In genomic region chr2:84881581-84882414, GRCh38 we compare ENCODE assay signal across 8 cellular contexts. TPM values are rescaled to one million over a fixed set of nuclear protein-coding genes. Genes with fewer than 3 reads are reported as not detected.
A peak's percentile ranks its signal among the peaks of the same experiment; 100 is the strongest.
DNase-seq lines count a peak whose midpoint lies in the region; ATAC-seq and TF ChIP-seq lines count a peak whose summit lies in the region.

No MANE protein-coding gene starts in this region.

- DNase-seq in COLO829 (ENCODE audit: low spot score) (peak; percentile 56), HK-2 (ENCODE audit: unreplicated experiment) (peak; percentile 79), activated T-cell treated with anti-CD3 and anti-CD28 coated beads for 48 hours (ENCODE audit: low read depth) (peak; percentile 84), esophagus muscularis mucosa (ENCODE audit: extremely low spot score) (no peak)
- peak; percentile 77 for DNase-seq in stimulated activated CD8-positive, alpha-beta memory T cell treated with anti-CD3 and anti-CD28 coated beads, Interleukin-7, amount 100 ng/mL, for 24 hours (ENCODE audit: low read depth)

- peak overlapping the region; percentile 61 for H3K4me3 ChIP-seq in OCI-LY1 (ENCODE audit: low read depth, low read length, poor library complexity, severe bottlenecking)
- H3K4me3 ChIP-seq in esophagus muscularis mucosa, result peak overlapping the region; percentile 53 to 60 (median 56)
- H3K4me3 ChIP-seq in muscle layer of duodenum (ENCODE audit: low read depth in 1 of 2, low read length in 2 of 2), result peak overlapping the region; percentile 71 to 72

- no peak for TF ChIP-seq EP300 in esophagus muscularis mucosa (IDR thresholded peaks at IDR 0.05)

- no peaks in the 10 kb centered on the region for H3F3A ChIP-seq in OCI-LY1 (ENCODE audit: insufficient read depth, low read length)

- H3K27me3 ChIP-seq in OCI-LY1 (ENCODE audit: insufficient read depth, low read length), result peaks cover 8% of the 10 kb centered on the region; the same call in 1 of the 2 replicates
- H3K27me3 ChIP-seq in esophagus muscularis mucosa, result peaks cover 0 to 60% (median 22%) of the 10 kb centered on the region in 4 donors
- H3K27me3 ChIP-seq in muscle layer of duodenum (ENCODE audit: low read depth, low read length), result peaks cover 10% of the 10 kb centered on the region

- H3K27ac ChIP-seq in OCI-LY1 (ENCODE audit: low read depth, low read length, poor library complexity, severe bottlenecking) (no peak overlapping the region), esophagus muscularis mucosa (replicated peaks in 1 of 4) (peak overlapping the region in 1 of 4 donors; percentile 15), muscle layer of duodenum (ENCODE audit: low read length) (no peak overlapping the region)

- 3% methylated on average over 29 of the region's 29 CpGs for WGBS in esophagus muscularis mucosa

- no peaks in the 10 kb centered on the region for H4K20me1 ChIP-seq in OCI-LY1 (ENCODE audit: insufficient read depth, low read length)

- intact Hi-C loops in esophagus muscularis mucosa (cut with DNase I), result loop anchor here (2.0 kb wide), 1 partner anchor 385 kb away; no protein-coding TSS in a partner anchor

- H3K4me1 ChIP-seq in OCI-LY1 (ENCODE audit: insufficient read depth, low read length, severe bottlenecking) (peaks cover 24% of the 10 kb centered on the region), esophagus muscularis mucosa (peaks cover 22 to 32% (median 29%) of the 10 kb centered on the region in 4 donors), muscle layer of duodenum (ENCODE audit: control insufficient read depth in 1 of 2, insufficient read depth in 2 of 2, low read length in 2 of 2) (peaks cover 0 to 23% of the 10 kb centered on the region in 2 donors)

- ATAC-seq in GM19455 (IDR thresholded peaks at IDR 0.05; ENCODE audit: unreplicated experiment), result peak; percentile 62

- peak overlapping the region; percentile 85 for H3K4me2 ChIP-seq in OCI-LY1 (ENCODE audit: low read length)

- no peak for TF ChIP-seq POLR2A in esophagus muscularis mucosa (IDR thresholded peaks at IDR 0.05; ENCODE audit: low read depth)

- H3K36me3 ChIP-seq in OCI-LY1 (ENCODE audit: insufficient read depth, low read length) (no peaks in the 10 kb centered on the region), esophagus muscularis mucosa (no peaks in the 10 kb centered on the region), muscle layer of duodenum (ENCODE audit: control insufficient read depth in 1 of 2, insufficient read depth in 2 of 2, low read length in 2 of 2) (no peaks in the 10 kb centered on the region)

- H3K79me2 ChIP-seq in OCI-LY1 (ENCODE audit: insufficient read depth, low read length), result no peaks in the 10 kb centered on the region

- peak; percentile 85 for TF ChIP-seq CTCF in OCI-LY1 (IDR thresholded peaks at IDR 0.05; ENCODE audit: low read length)
- TF ChIP-seq CTCF in esophagus muscularis mucosa (IDR thresholded peaks at IDR 0.05), result peak; percentile 65 to 69 (median 66)

- peak overlapping the region; percentile 69; the same call in 1 of the 2 replicates for H2AFZ ChIP-seq in OCI-LY1 (ENCODE audit: low read length)

- H3K9ac ChIP-seq in OCI-LY1 (ENCODE audit: low read length), result peak overlapping the region; percentile 59

- no peaks in the 10 kb centered on the region for H3K9me3 ChIP-seq in OCI-LY1 (ENCODE audit: low read length)
- no peaks in the 10 kb centered on the region for H3K9me3 ChIP-seq in esophagus muscularis mucosa
- no peaks in the 10 kb centered on the region for H3K9me3 ChIP-seq in muscle layer of duodenum (ENCODE audit: control insufficient read depth in 1 of 2, low read length in 2 of 2)

- H3K9me2 ChIP-seq in OCI-LY1 (ENCODE audit: low read depth, low read length), result no peaks in the 10 kb centered on the region

RNA-seq across cellular contexts. Expression of gene TRABD2A, which starts 0.9 kb away (rescaled TPM):
- total RNA-seq in esophagus muscularis mucosa, result 1 to 10 TPM; 1.2 to 3.0 (median 2.1) TPM

RNA-seq across cellular contexts. Expression of gene TMSB10, which starts 23.7 kb away (rescaled TPM):
- total RNA-seq in esophagus muscularis mucosa, result 1,000 to 10,000 TPM; 1,300 to 2,755 (median 1,711) TPM
